9 cellular contexts compared by ENCODE assay signal in genomic region chr3:152245498-152246175, GRCh38. TPM values are rescaled to one million over a fixed set of nuclear protein-coding genes. Genes with fewer than 3 reads are reported as not detected.
DNase-seq lines count a peak whose midpoint lies in the region; ATAC-seq lines count a peak whose summit lies in the region.
"Had no signal": no experiment of that assay in that cellular context is flagged by ENCODE, and none has a peak within 500 bp of the region (broad histone marks: within the 10 kb centered on the region; RNA-seq: fewer than 3 reads in every experiment).

No MANE protein-coding gene starts in this region.

- POLR2A ChIA-PET in activated naive CD8-positive, alpha-beta T cell treated with anti-CD3 and anti-CD28 coated beads, Interleukin-2, amount 10 ng/mL, durations not matched to agents 7 days and 5 days (lab: Charles Lee), result interaction anchor here (0.9 to 8.9 kb wide), 10 partner anchors 10 to 1043 kb away, joined by 3 to 258 read pairs (median 10); partner anchors contain the start of genes GPR171 and MBNL1

- peaks cover 20% of the 10 kb centered on the region for H3K36me3 Mint-ChIP-seq in activated naive CD8-positive, alpha-beta T cell treated with anti-CD3 and anti-CD28 coated beads, Interleukin-2, amount 10 ng/mL, durations not matched to agents 7 days and 5 days
- peaks cover 11% of the 10 kb centered on the region for H3K36me3 Mint-ChIP-seq in stimulated activated effector memory CD8-positive, alpha-beta T cell treated with anti-CD3 and anti-CD28 coated beads, Interleukin-12 subunit alpha, Interleukin-12 subunit beta, amount 100 ng/mL, for 72 hours

- peak; percentile 43 for ATAC-seq in activated naive CD8-positive, alpha-beta T cell treated with anti-CD3 and anti-CD28 coated beads, Interleukin-2, amount 10 ng/mL, durations not matched to agents 7 days and 5 days (ENCODE audit: low read depth)
- peak; percentile 47 for ATAC-seq in stimulated activated effector memory CD8-positive, alpha-beta T cell treated with anti-CD3 and anti-CD28 coated beads, Interleukin-12 subunit alpha, Interleukin-12 subunit beta, amount 100 ng/mL, for 72 hours
- no peak for ATAC-seq in HG02763 (IDR thresholded peaks at IDR 0.05; ENCODE audit: unreplicated experiment)
- ATAC-seq in GM18867 (IDR thresholded peaks at IDR 0.05; ENCODE audit: unreplicated experiment), result no peak

- DNase-seq in SKM-1 treated with dmso at 0.1 percent for 144 hours (lab: John Stamatoyannopoulos, UW; ENCODE audit: unreplicated experiment), result peak; percentile 38
- no peak for DNase-seq in SKM-1 (lab: John Stamatoyannopoulos, UW; ENCODE audit: unreplicated experiment)
- peak; percentile 49 for DNase-seq in MV-4-11 (lab: John Stamatoyannopoulos, UW)
- no peak for DNase-seq in activated naive CD8-positive, alpha-beta T cell treated with anti-CD3 and anti-CD28 coated beads, Interleukin-2, amount 10 ng/mL, durations not matched to agents 7 days and 5 days
- DNase-seq in stimulated activated effector memory CD8-positive, alpha-beta T cell treated with anti-CD3 and anti-CD28 coated beads, Interleukin-12 subunit alpha, Interleukin-12 subunit beta, amount 100 ng/mL, for 72 hours (ENCODE audit: low spot score in 2 of 2), result no peak
- no peak for DNase-seq in NCI-H748 (lab: John Stamatoyannopoulos, UW; ENCODE audit: unreplicated experiment)
- DNase-seq: NCI-H187 had no signal

- peak overlapping the region; percentile 94 for H3K27ac Mint-ChIP-seq in activated naive CD8-positive, alpha-beta T cell treated with anti-CD3 and anti-CD28 coated beads, Interleukin-2, amount 10 ng/mL, durations not matched to agents 7 days and 5 days
- H3K27ac Mint-ChIP-seq in stimulated activated effector memory CD8-positive, alpha-beta T cell treated with anti-CD3 and anti-CD28 coated beads, Interleukin-12 subunit alpha, Interleukin-12 subunit beta, amount 100 ng/mL, for 72 hours, result peak overlapping the region; percentile 90

- H3K27me3 Mint-ChIP-seq in activated naive CD8-positive, alpha-beta T cell treated with anti-CD3 and anti-CD28 coated beads, Interleukin-2, amount 10 ng/mL, durations not matched to agents 7 days and 5 days, result no peaks in the 10 kb centered on the region

- H3K4me1 Mint-ChIP-seq in activated naive CD8-positive, alpha-beta T cell treated with anti-CD3 and anti-CD28 coated beads, Interleukin-2, amount 10 ng/mL, durations not matched to agents 7 days and 5 days, result peaks cover 32% of the 10 kb centered on the region
- peaks cover 34% of the 10 kb centered on the region for H3K4me1 Mint-ChIP-seq in stimulated activated effector memory CD8-positive, alpha-beta T cell treated with anti-CD3 and anti-CD28 coated beads, Interleukin-12 subunit alpha, Interleukin-12 subunit beta, amount 100 ng/mL, for 72 hours

- H3K9me3 Mint-ChIP-seq in activated naive CD8-positive, alpha-beta T cell treated with anti-CD3 and anti-CD28 coated beads, Interleukin-2, amount 10 ng/mL, durations not matched to agents 7 days and 5 days, result no peaks in the 10 kb centered on the region
- no peaks in the 10 kb centered on the region for H3K9me3 Mint-ChIP-seq in stimulated activated effector memory CD8-positive, alpha-beta T cell treated with anti-CD3 and anti-CD28 coated beads, Interleukin-12 subunit alpha, Interleukin-12 subunit beta, amount 100 ng/mL, for 72 hours

- peak overlapping the region; percentile 90 for H3K4me3 Mint-ChIP-seq in activated naive CD8-positive, alpha-beta T cell treated with anti-CD3 and anti-CD28 coated beads, Interleukin-2, amount 10 ng/mL, durations not matched to agents 7 days and 5 days
- peak overlapping the region; percentile 87 for H3K4me3 Mint-ChIP-seq in stimulated activated effector memory CD8-positive, alpha-beta T cell treated with anti-CD3 and anti-CD28 coated beads, Interleukin-12 subunit alpha, Interleukin-12 subunit beta, amount 100 ng/mL, for 72 hours

RNA-seq across cellular contexts. Expression of gene MBNL1, which starts 23.1 kb away (rescaled TPM):
- total RNA-seq in activated naive CD8-positive, alpha-beta T cell treated with anti-CD3 and anti-CD28 coated beads, Interleukin-2, amount 10 ng/mL, durations not matched to agents 7 days and 5 days, result 100 to 1,000 TPM; 446 to 447 TPM

Comparison
In these comparisons a context has a peak if more than half of its experiments do, and no peak if none do; other contexts are left out.
1. DNase-seq: peak in SKM-1 treated with dmso at 0.1 percent for 144 hours (single experiment) and MV-4-11 (single experiment); none in SKM-1 (single experiment), activated naive CD8-positive, alpha-beta T cell treated with anti-CD3 and anti-CD28 coated beads, Interleukin-2, amount 10 ng/mL, durations not matched to agents 7 days and 5 days (single experiment), stimulated activated effector memory CD8-positive, alpha-beta T cell treated with anti-CD3 and anti-CD28 coated beads, Interleukin-12 subunit alpha, Interleukin-12 subunit beta, amount 100 ng/mL, for 72 hours (0 of 2) and NCI-H748 (single experiment).
2. ATAC-seq: peak in activated naive CD8-positive, alpha-beta T cell treated with anti-CD3 and anti-CD28 coated beads, Interleukin-2, amount 10 ng/mL, durations not matched to agents 7 days and 5 days (single experiment) and stimulated activated effector memory CD8-positive, alpha-beta T cell treated with anti-CD3 and anti-CD28 coated beads, Interleukin-12 subunit alpha, Interleukin-12 subunit beta, amount 100 ng/mL, for 72 hours (single experiment); none in HG02763 (single experiment) and GM18867 (single experiment).